In genomic region chr20:16082051-16082550, GRCh38 we compare ENCODE assay signal across 21 cellular contexts.
DNase-seq lines count a peak whose midpoint lies in the region; ATAC-seq and TF ChIP-seq lines count a peak whose summit lies in the region.
"Had no signal": no experiment of that assay in that cellular context is flagged by ENCODE, and none has a peak within 500 bp of the region (broad histone marks: within the 10 kb centered on the region; RNA-seq: fewer than 3 reads in every experiment).

No MANE protein-coding gene starts in this region.

- no peak overlapping the region for H4K91ac ChIP-seq in trophoblast cell (ENCODE audit: low read depth, low read length)

- H3K27me3 ChIP-seq in BLaER1 = no peaks in the 10 kb centered on the region
- H3K27me3 ChIP-seq in trophoblast cell (ENCODE audit: insufficient read depth, low read length) = no peaks in the 10 kb centered on the region

- no peak overlapping the region for H4K8ac ChIP-seq in trophoblast cell (ENCODE audit: low read depth, low read length)

- H3K14ac ChIP-seq in trophoblast cell (ENCODE audit: low read length) = no peak overlapping the region

- H3K36me3 ChIP-seq in BLaER1 = no peaks in the 10 kb centered on the region
- H3K36me3 ChIP-seq in trophoblast cell (ENCODE audit: control insufficient read depth in 1 of 2, insufficient read depth in 2 of 2, low read length in 2 of 2) = no peaks in the 10 kb centered on the region

- peak overlapping the region; percentile 38 for H3K4me3 Mint-ChIP-seq in activated B cell treated with CpG ODN at 0.5 μM for 24 hours
- H3K4me3 Mint-ChIP-seq: CD4-positive, CD25-positive, alpha-beta regulatory T cell; CD8-positive, alpha-beta T cell; GM23338; H9 had no signal

- no peaks in the 10 kb centered on the region for H3K27me3 Mint-ChIP-seq in activated B cell treated with CpG ODN at 0.5 μM for 24 hours
- H3K27me3 Mint-ChIP-seq: CD4-positive, CD25-positive, alpha-beta regulatory T cell had no signal

- H2BK12ac ChIP-seq in trophoblast cell (ENCODE audit: low read length) = no peak overlapping the region

- DNase-seq in activated B cell treated with CpG ODN at 0.5 μM for 24 hours (no peak), trophoblast cell (peak; percentile 95 to 99), iPS-NIHi11 (ENCODE audit: low spot score) (no peak), foreskin melanocyte (no peak), medulla oblongata (ENCODE audit: extremely low spot score) (no peak), NCI-H2196 treated with DMSO at 0.1 percent for 48 hours (lab: John Stamatoyannopoulos, UW; ENCODE audit: unreplicated experiment) (no peak)
- DNase-seq: 8988T; ACHN; AML-193; Caco-2; CD4-positive, CD25-positive, alpha-beta regulatory T cell; CD8-positive, alpha-beta T cell; DMS153; DND-41; H9 had no signal

- POLR2A ChIA-PET in activated B cell treated with CpG ODN at 0.5 μM for 24 hours (lab: Charles Lee) = interaction anchor here (1.5 kb wide), 1 partner anchor 41 kb away, joined by 4 read pairs; no protein-coding TSS in a partner anchor

- peaks cover 10% of the 10 kb centered on the region for H3K36me3 Mint-ChIP-seq in activated B cell treated with CpG ODN at 0.5 μM for 24 hours (ENCODE audit: low read depth)
- H3K36me3 Mint-ChIP-seq: CD4-positive, CD25-positive, alpha-beta regulatory T cell; CD8-positive, alpha-beta T cell had no signal

- H3K18ac ChIP-seq in trophoblast cell (ENCODE audit: low read length) = no peak overlapping the region

- intact Hi-C loops in activated B cell treated with CpG ODN at 0.5 μM for 24 hours (cut with micrococcal nuclease) = loop anchor here (5.0 kb wide), 4 partner anchors 35 to 310 kb away; no protein-coding TSS in a partner anchor

- H2AK5ac ChIP-seq in trophoblast cell (ENCODE audit: low read length) = no peak overlapping the region

- H3K79me2 ChIP-seq in trophoblast cell (ENCODE audit: control insufficient read depth, insufficient read depth, low read length, poor library complexity) = no peaks in the 10 kb centered on the region

- CTCF ChIA-PET in activated B cell treated with CpG ODN at 0.5 μM for 24 hours (lab: Charles Lee) = no interaction called here

- H3K9me3 ChIP-seq in BLaER1 = peaks cover 37% of the 10 kb centered on the region
- H3K9me3 ChIP-seq in trophoblast cell (ENCODE audit: insufficient read depth, low read depth, low read length) = no peaks in the 10 kb centered on the region

- H3K9ac ChIP-seq in BLaER1 (no peak overlapping the region), trophoblast cell (ENCODE audit: low read length) (no peak overlapping the region)

- ATAC-seq in activated B cell treated with CpG ODN at 0.5 μM for 24 hours (ENCODE audit: low read depth) = no peak
- ATAC-seq: A549; CD8-positive, alpha-beta T cell; GM12878; GM23338; HCT116 had no signal

- peak overlapping the region; percentile 27; the same call in 1 of the 2 replicates for H3K27ac ChIP-seq in BLaER1
- H3K27ac ChIP-seq in trophoblast cell (ENCODE audit: low read depth, low read length) = no peak overlapping the region
- H3K27ac ChIP-seq: A549, C4-2B had no signal

- no peak overlapping the region for H2BK120ac ChIP-seq in trophoblast cell (ENCODE audit: insufficient read depth, low read length, poor library complexity)

- H3K4ac ChIP-seq in trophoblast cell (ENCODE audit: low read depth, low read length) = no peak overlapping the region

- H3K9me3 Mint-ChIP-seq in activated B cell treated with CpG ODN at 0.5 μM for 24 hours = peaks cover 12% of the 10 kb centered on the region
- H3K9me3 Mint-ChIP-seq: GM23338 had no signal

- no CpG with 5 or more reads among the region's 2 CpGs for WGBS in trophoblast cell (ENCODE audit: extremely low coverage, insufficient coverage, insufficient read length)

- H3K79me1 ChIP-seq in trophoblast cell (ENCODE audit: low read length) = no peaks in the 10 kb centered on the region

- no peak overlapping the region for H2AFZ ChIP-seq in trophoblast cell (ENCODE audit: insufficient read depth, low read length, poor library complexity)
- H2AFZ ChIP-seq: GM23338 had no signal

- H3K4me1 Mint-ChIP-seq in activated B cell treated with CpG ODN at 0.5 μM for 24 hours = peaks cover 66% of the 10 kb centered on the region
- H3K4me1 Mint-ChIP-seq: CD4-positive, CD25-positive, alpha-beta regulatory T cell; GM23338; H9 had no signal

- no peak for TF ChIP-seq CTCF in activated B cell treated with CpG ODN at 0.5 μM for 24 hours (IDR thresholded peaks at IDR 0.05)

- peak overlapping the region; percentile 72 for H3K27ac Mint-ChIP-seq in activated B cell treated with CpG ODN at 0.5 μM for 24 hours
- H3K27ac Mint-ChIP-seq: CD4-positive, CD25-positive, alpha-beta regulatory T cell; CD8-positive, alpha-beta T cell; GM23338 had no signal

- H3K23ac ChIP-seq in trophoblast cell (ENCODE audit: low read length) = no peak overlapping the region

- H3K4me2 ChIP-seq in BLaER1 (no peak overlapping the region), trophoblast cell (ENCODE audit: low read length) (no peak overlapping the region)
- H3K4me2 ChIP-seq: A549, GM23338 had no signal

- H4K20me1 ChIP-seq in BLaER1 = no peaks in the 10 kb centered on the region

- H3K4me3 ChIP-seq in BLaER1 = no peak overlapping the region
- H3K4me3 ChIP-seq in trophoblast cell (ENCODE audit: low read depth, low read length) = no peak overlapping the region
- H3K4me3 ChIP-seq: A549, GM12878, GM23338 had no signal

- no peak overlapping the region for H4K12ac ChIP-seq in trophoblast cell (ENCODE audit: low read depth, low read length)

- no peak overlapping the region for H2BK5ac ChIP-seq in trophoblast cell (ENCODE audit: low read depth, low read length, poor library complexity)

- H3K4me1 ChIP-seq in BLaER1 (peaks cover 46% of the 10 kb centered on the region), trophoblast cell (ENCODE audit: control insufficient read depth in 1 of 2, insufficient read depth in 2 of 2, low read length in 2 of 2) (peaks cover 0 to 2% of the 10 kb centered on the region in 2 experiments)
- H3K4me1 ChIP-seq: A549, Caco-2 had no signal

Comparison
In these comparisons a context has a peak if more than half of its experiments do, and no peak if none do; other contexts are left out.
1. DNase-seq: peak in trophoblast cell (2 of 2); none in activated B cell treated with CpG ODN at 0.5 μM for 24 hours (single experiment), iPS-NIHi11 (single experiment), foreskin melanocyte (single experiment), medulla oblongata (single experiment) and NCI-H2196 treated with DMSO at 0.1 percent for 48 hours (single experiment).